Comparison of ENCODE assay signal across 9 cellular contexts in the genomic region with DNA sequence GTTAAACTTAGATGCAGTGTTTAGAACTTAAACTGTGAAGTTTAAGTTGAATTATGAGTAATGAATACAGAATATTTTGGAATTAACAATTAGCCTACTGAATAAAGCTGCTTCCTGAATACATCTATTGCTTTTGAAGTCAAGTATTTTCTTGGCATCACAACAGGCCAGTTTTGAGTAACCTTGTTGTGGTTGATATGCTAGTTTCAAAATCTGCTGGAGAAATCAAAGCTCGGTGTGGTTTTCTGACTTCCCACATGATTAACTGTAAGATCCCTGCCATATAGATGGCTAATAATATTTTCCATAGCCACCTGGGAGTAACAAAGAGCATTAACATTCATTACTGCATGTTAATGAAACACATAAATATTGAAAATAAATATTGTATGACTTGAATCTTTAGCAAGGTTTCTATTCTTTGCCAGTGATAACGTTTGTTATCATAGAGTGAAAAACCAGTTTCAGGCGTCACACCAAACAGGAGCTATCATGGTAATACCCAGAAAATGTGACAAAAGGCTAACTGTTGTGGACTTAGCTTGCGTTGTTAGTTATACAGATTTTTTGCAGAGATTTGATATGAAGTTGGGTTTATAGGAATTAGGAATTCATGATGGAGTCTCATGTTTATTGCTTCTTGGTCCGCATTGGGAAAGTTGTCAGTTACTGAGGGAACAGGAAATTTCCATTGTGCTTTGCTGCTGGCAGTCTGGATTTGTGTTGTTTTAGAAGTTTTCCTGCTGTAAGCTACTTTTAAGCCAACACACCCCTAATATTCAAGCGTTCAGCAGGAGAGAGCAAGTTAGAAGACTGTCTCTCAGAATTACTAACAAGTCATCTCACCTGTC. TPM values are rescaled to one million over a fixed set of nuclear protein-coding genes. Genes with fewer than 3 reads are reported as not detected.
DNase-seq lines count a peak whose midpoint lies in the region; ATAC-seq and TF ChIP-seq lines count a peak whose summit lies in the region.
"Had no signal": no experiment of that assay in that cellular context is flagged by ENCODE, and none has a peak within 500 bp of the region (broad histone marks: within the 10 kb centered on the region; RNA-seq: fewer than 3 reads in every experiment).

No MANE protein-coding gene starts in this region.

- ATAC-seq in HG02884 (IDR thresholded peaks at IDR 0.05; ENCODE audit: unreplicated experiment) (peak; percentile 53), left lobe of liver (peak; percentile 55), left colon (no peak), GM18498 (IDR thresholded peaks at IDR 0.05; ENCODE audit: unreplicated experiment) (no peak), GM19395 (IDR thresholded peaks at IDR 0.05; ENCODE audit: unreplicated experiment) (no peak)
- ATAC-seq: naive thymus-derived CD8-positive, alpha-beta T cell had no signal

- H3K27ac ChIP-seq in angular gyrus (ENCODE audit: low read depth, low read length), result peak overlapping the region; percentile 94

- DNase-seq in left lobe of liver (ENCODE audit: low spot score) (no peak), superior temporal gyrus (ENCODE audit: extremely low spot score) (peak; percentile 80), left colon (no peak), erythroblast (lab: John Stamatoyannopoulos, UW) (no peak)
- DNase-seq: naive thymus-derived CD8-positive, alpha-beta T cell had no signal

- TF ChIP-seq POLR2A in erythroblast (IDR thresholded peaks at IDR 0.05; ENCODE audit: low read length), result no peak

- intact Hi-C loops in left colon (cut with DNase I, micrococcal nuclease), result no loop called here

RNA-seq across cellular contexts. Expression of gene PPFIBP1, which starts 32.1 kb away (rescaled TPM):
- 34.9 TPM for total RNA-seq in left lobe of liver
- 10 to 100 TPM; 40.9 to 43.1 TPM for total RNA-seq in left colon

Comparison
In these comparisons a context has a peak if more than half of its experiments do, and no peak if none do; other contexts are left out.
1. ATAC-seq: peak in HG02884 (single experiment) and left lobe of liver (single experiment); none in left colon (single experiment), GM18498 (single experiment) and GM19395 (single experiment).